Comparison of ENCODE assay signal across 8 cellular contexts in the genomic region with DNA sequence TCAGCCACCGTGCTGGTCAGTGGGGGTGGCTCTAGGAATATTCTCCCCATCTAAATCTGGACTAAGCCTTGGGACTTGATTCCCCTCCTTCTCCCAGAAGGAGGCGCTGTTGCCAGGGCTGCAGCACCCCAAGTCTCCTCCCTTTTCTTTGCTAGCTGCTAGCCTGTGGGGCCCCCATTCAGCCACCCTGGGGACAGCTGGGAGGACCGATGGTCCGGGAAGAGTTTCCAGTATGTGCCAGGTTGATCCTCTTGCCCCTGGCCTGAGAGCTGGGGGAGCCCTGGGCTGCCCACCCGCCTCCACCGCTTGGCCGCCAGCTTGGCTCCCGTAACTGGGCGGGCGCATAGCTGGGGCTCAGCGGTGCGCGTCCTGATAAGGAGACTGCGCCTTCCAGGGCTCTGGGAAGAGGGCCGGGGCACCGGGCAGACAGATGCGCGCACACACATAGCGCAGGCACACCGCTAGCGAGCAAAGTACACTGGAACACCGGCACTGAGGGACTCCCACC. TPM values are rescaled to one million over a fixed set of nuclear protein-coding genes. Genes with fewer than 3 reads are reported as not detected.
DNase-seq lines count a peak whose midpoint lies in the region; ATAC-seq, FAIRE-seq and TF ChIP-seq lines count a peak whose summit lies in the region.

No MANE protein-coding gene starts in this region.

- H3K27ac ChIP-seq in ascending aorta, result peak overlapping the region; percentile 84 to 87
- peak overlapping the region; percentile 66 to 82 for H3K27ac ChIP-seq in kidney (ENCODE audit: low read depth in 2 of 2, low read length in 2 of 2)
- H3K27ac ChIP-seq in thoracic aorta, result peak overlapping the region; percentile 75 to 88

- peak; percentile 74 for DNase-seq in H7
- DNase-seq in ascending aorta (ENCODE audit: low spot score in 2 of 2), result no peak
- no peak for DNase-seq in kidney
- DNase-seq in thoracic aorta (ENCODE audit: low spot score), result no peak
- no peak for DNase-seq in SHP77 treated with DMSO at 0.1 percent for 48 hours (lab: John Stamatoyannopoulos, UW)
- DNase-seq in SIG-M5 (lab: John Stamatoyannopoulos, UW), result no peak
- DNase-seq in ecto neural progenitor cell (ENCODE audit: low spot score), result no peak
- DNase-seq in activated effector memory CD4-positive, alpha-beta T cell treated with Interleukin-2 at 50 U/mL for 16 hours, result no peak

- TF ChIP-seq CTCF in ascending aorta (IDR thresholded peaks at IDR 0.05) (peak; percentile 24 to 61 (median 39)), kidney (IDR thresholded peaks at IDR 0.05; ENCODE audit: borderline replicate concordance, extremely low read depth, insufficient read depth) (peak; percentile 40), thoracic aorta (IDR thresholded peaks at IDR 0.05) (peak; percentile 53)

- H3K27me3 ChIP-seq in H7 (ENCODE audit: control insufficient read depth, insufficient read depth, low read length), result peaks cover 20% of the 10 kb centered on the region; the same call in 1 of the 2 replicates
- H3K27me3 ChIP-seq in ascending aorta, result no peaks in the 10 kb centered on the region
- H3K27me3 ChIP-seq in thoracic aorta (replicated peaks; ENCODE audit: insufficient read depth), result no peaks in the 10 kb centered on the region

- peak overlapping the region; percentile 66 to 74 for H3K9ac ChIP-seq in kidney (ENCODE audit: low read length in 2 of 2)

- H3K36me3 ChIP-seq in H7 (replicated peaks; ENCODE audit: control insufficient read depth, insufficient read depth, low read length) (no peaks in the 10 kb centered on the region; the same call in 1 of the 2 replicates), ascending aorta (peaks cover 0 to 2% of the 10 kb centered on the region in 2 donors), kidney (ENCODE audit: control insufficient read depth in 1 of 2, insufficient read depth in 2 of 2, low read length in 2 of 2) (no peaks in the 10 kb centered on the region), thoracic aorta (no peaks in the 10 kb centered on the region)

- peaks cover 7 to 17% of the 10 kb centered on the region in 2 donors for H3K4me1 ChIP-seq in ascending aorta
- peaks cover 36 to 39% of the 10 kb centered on the region in 2 donors for H3K4me1 ChIP-seq in kidney (ENCODE audit: control insufficient read depth in 1 of 2, insufficient read depth in 1 of 2, low read depth in 1 of 2, low read length in 2 of 2)
- H3K4me1 ChIP-seq in thoracic aorta (ENCODE audit: control insufficient read depth in 1 of 2, low read depth in 2 of 2), result peaks cover 22 to 60% of the 10 kb centered on the region in 2 donors

- no peak for ATAC-seq in thoracic aorta (ENCODE audit: insufficient number of reproducible peaks, low FRiP score, low read depth)

- FAIRE-seq in kidney (lab: Jason Lieb, UNC), result no peak

- no peak overlapping the region for H3K4me3 ChIP-seq in H7 (ENCODE audit: insufficient read depth, low read depth, low read length)
- peak overlapping the region; percentile 88 for H3K4me3 ChIP-seq in ascending aorta
- peak overlapping the region; percentile 52 to 89 for H3K4me3 ChIP-seq in kidney (ENCODE audit: low read length in 2 of 2)
- peak overlapping the region; percentile 84 for H3K4me3 ChIP-seq in thoracic aorta

- intact Hi-C loops in ascending aorta (cut with DNase I), result loop anchor here (10.0 kb wide), 3 partner anchors 201 to 489 kb away; a partner anchor contains a TSS
- intact Hi-C loops in kidney (cut with DNase I), result no loop called here

- H3K9me3 ChIP-seq in ascending aorta (no peaks in the 10 kb centered on the region), kidney (ENCODE audit: control insufficient read depth in 1 of 2, low read length in 2 of 2) (no peaks in the 10 kb centered on the region), thoracic aorta (no peaks in the 10 kb centered on the region)

RNA-seq across cellular contexts. Expression of a gene that starts 4.2 kb away (rescaled TPM):
- 24.8 and 25.4 TPM in 2 replicates for total RNA-seq in H7 (2014; rRNA removed; shearing (Covaris generic))
- total RNA-seq in ascending aorta (140 TPM), kidney (23.0 TPM), thoracic aorta (100 to 1,000 TPM in 1 of 2 donors, 10 to 100 TPM in 1; 73.3 to 113 TPM)
- 15.4 TPM for polyA plus RNA-seq in kidney (ENCODE audit: insufficient read depth, low read depth, low replicate concordance)
